Comparison of ENCODE assay signal across 15 cellular contexts in the genomic region with DNA sequence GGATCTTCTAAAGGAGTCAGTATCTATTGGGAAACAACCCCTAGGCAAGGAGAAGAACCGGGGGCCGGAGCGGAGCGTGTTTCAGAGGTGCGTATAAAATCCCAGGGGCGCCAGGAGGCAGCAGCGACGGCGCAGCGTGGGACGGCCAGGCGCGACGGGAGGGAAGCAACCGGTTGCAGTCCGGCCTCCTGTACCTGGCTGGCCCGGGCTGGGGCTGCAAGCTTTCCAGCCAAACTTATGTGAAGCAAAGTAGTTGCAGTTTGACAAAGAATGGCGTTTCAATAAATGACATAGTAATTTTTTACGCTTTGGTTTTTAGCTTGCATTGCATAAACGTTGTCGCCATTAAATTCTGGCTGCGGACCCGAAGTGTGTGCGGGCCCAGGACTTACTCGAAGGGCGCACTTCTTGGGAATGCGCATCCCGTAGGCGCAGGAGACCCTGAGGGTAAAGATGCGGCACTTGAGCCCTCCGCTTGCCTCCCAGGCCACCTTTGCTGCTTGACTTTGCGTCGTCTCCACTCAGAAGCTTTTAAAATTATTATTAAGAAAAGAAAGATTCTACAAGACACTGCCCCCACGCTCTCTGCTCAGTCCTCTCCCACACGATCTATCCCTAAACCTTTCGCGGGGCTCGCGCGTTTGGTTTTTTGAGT. TPM values are rescaled to one million over a fixed set of nuclear protein-coding genes. Genes with fewer than 3 reads are reported as not detected.
A peak's percentile ranks its signal among the peaks of the same experiment; 100 is the strongest.
DNase-seq lines count a peak whose midpoint lies in the region; ATAC-seq and TF ChIP-seq lines count a peak whose summit lies in the region.
"Had no signal": no experiment of that assay in that cellular context is flagged by ENCODE, and none has a peak within 500 bp of the region (broad histone marks: within the 10 kb centered on the region; RNA-seq: fewer than 3 reads in every experiment).

No MANE protein-coding gene starts in this region.

- H3K27ac ChIP-seq in Panc1 (ENCODE audit: low read length) (0 out of 2 replicates have a peak overlapping the region, but pooled peaks have one; percentile 82), testis (peak overlapping the region; percentile 71 to 80)
- H3K27ac ChIP-seq: prostate gland had no signal

- H3K36me3 Mint-ChIP-seq in activated naive CD8-positive, alpha-beta T cell treated with anti-CD3 and anti-CD28 coated beads, Interleukin-2, amount 10 ng/mL, durations not matched to agents 7 days and 5 days, result no peaks in the 10 kb centered on the region
- H3K36me3 Mint-ChIP-seq in activated naive CD8-positive, alpha-beta T cell treated with anti-CD3 and anti-CD28 coated beads, Interleukin-2, amount 50 U/mL, for 24 hours (ENCODE audit: low read depth), result no peaks in the 10 kb centered on the region
- no peaks in the 10 kb centered on the region for H3K36me3 Mint-ChIP-seq in glutamatergic neuron (ENCODE audit: unreplicated experiment)

- peaks cover 24% of the 10 kb centered on the region for H3K4me1 Mint-ChIP-seq in activated naive CD8-positive, alpha-beta T cell treated with anti-CD3 and anti-CD28 coated beads, Interleukin-2, amount 10 ng/mL, durations not matched to agents 7 days and 5 days
- H3K4me1 Mint-ChIP-seq in activated naive CD8-positive, alpha-beta T cell treated with anti-CD3 and anti-CD28 coated beads, Interleukin-2, amount 50 U/mL, for 24 hours, result peaks cover 34% of the 10 kb centered on the region
- peaks cover 6% of the 10 kb centered on the region for H3K4me1 Mint-ChIP-seq in glutamatergic neuron (ENCODE audit: low read depth, unreplicated experiment)

- peak overlapping the region; percentile 50 to 78 for H3K4me3 ChIP-seq in Panc1 (ENCODE audit: low read depth in 2 of 2, low read length in 2 of 2)
- H3K4me3 ChIP-seq in testis, result peak overlapping the region; percentile 63 to 75
- H3K4me3 ChIP-seq: prostate gland had no signal

- H3K4me3 Mint-ChIP-seq in activated naive CD8-positive, alpha-beta T cell treated with anti-CD3 and anti-CD28 coated beads, Interleukin-2, amount 10 ng/mL, durations not matched to agents 7 days and 5 days, result peak overlapping the region; percentile 40
- no peak overlapping the region for H3K4me3 Mint-ChIP-seq in activated naive CD8-positive, alpha-beta T cell treated with anti-CD3 and anti-CD28 coated beads, Interleukin-2, amount 50 U/mL, for 24 hours
- peak overlapping the region; percentile 83 for H3K4me3 Mint-ChIP-seq in glutamatergic neuron (ENCODE audit: unreplicated experiment)

- no peak for TF ChIP-seq POLR2A in testis (IDR thresholded peaks at IDR 0.05)

- BruUV-seq in Panc1 (replicated peaks; lab: Mats Ljungman, UMichigan), result no TSS peak

- H3K27ac Mint-ChIP-seq in activated naive CD8-positive, alpha-beta T cell treated with anti-CD3 and anti-CD28 coated beads, Interleukin-2, amount 10 ng/mL, durations not matched to agents 7 days and 5 days, result peak overlapping the region; percentile 42
- H3K27ac Mint-ChIP-seq in activated naive CD8-positive, alpha-beta T cell treated with anti-CD3 and anti-CD28 coated beads, Interleukin-2, amount 50 U/mL, for 24 hours, result no peak overlapping the region
- H3K27ac Mint-ChIP-seq in glutamatergic neuron (ENCODE audit: unreplicated experiment), result no peak overlapping the region

- no peak for DNase-seq in activated naive CD8-positive, alpha-beta T cell treated with anti-CD3 and anti-CD28 coated beads, Interleukin-2, amount 10 ng/mL, durations not matched to agents 7 days and 5 days
- DNase-seq in activated naive CD8-positive, alpha-beta T cell treated with anti-CD3 and anti-CD28 coated beads, Interleukin-2, amount 50 U/mL, for 24 hours, result no peak
- DNase-seq in Panc1 (ENCODE audit: low read depth, low spot score), result no peak
- DNase-seq in glutamatergic neuron, result no peak
- peak; percentile 42 for DNase-seq in testis
- no peak for DNase-seq in stimulated activated CD4-positive, alpha-beta T cell treated with anti-CD3 and anti-CD28 coated beads, Interleukin-15, amount 100 ng/mL, for 24 hours
- DNase-seq: C1 segment of cervical spinal cord, NCI-H2029 treated with DMSO at 0.1 percent for 48 hours, SHP77 treated with DMSO at 0.1 percent for 48 hours had no signal

- H3K36me3 ChIP-seq in Panc1 (ENCODE audit: control insufficient read depth, insufficient read depth, low read length), result no peaks in the 10 kb centered on the region
- no peaks in the 10 kb centered on the region for H3K36me3 ChIP-seq in testis (ENCODE audit: low read depth, missing control alignments)
- H3K36me3 ChIP-seq: prostate gland had no signal

- TF ChIP-seq CTCF in Panc1 (IDR thresholded peaks at IDR 0.05) (no peak), glutamatergic neuron (IDR thresholded peaks at IDR 0.05; ENCODE audit: partially characterized antibody, unreplicated experiment) (no peak), testis (IDR thresholded peaks at IDR 0.05) (no peak)

- CTCF ChIA-PET in Panc1 (lab: Charles Lee), result no interaction called here

- peaks cover 87% of the 10 kb centered on the region for H3K27me3 Mint-ChIP-seq in activated naive CD8-positive, alpha-beta T cell treated with anti-CD3 and anti-CD28 coated beads, Interleukin-2, amount 10 ng/mL, durations not matched to agents 7 days and 5 days
- peaks cover 79% of the 10 kb centered on the region for H3K27me3 Mint-ChIP-seq in activated naive CD8-positive, alpha-beta T cell treated with anti-CD3 and anti-CD28 coated beads, Interleukin-2, amount 50 U/mL, for 24 hours
- peaks cover 40% of the 10 kb centered on the region for H3K27me3 Mint-ChIP-seq in glutamatergic neuron (ENCODE audit: unreplicated experiment)

- WGBS in testis, 2 donors, result 26 to 31% methylated on average over 37 to 40 of the region's 40 CpGs

- no peaks in the 10 kb centered on the region for H3K27me3 ChIP-seq in Panc1 (ENCODE audit: control insufficient read depth, insufficient read depth, low read length)
- H3K27me3 ChIP-seq in testis, result no peaks in the 10 kb centered on the region

- peaks cover 7% of the 10 kb centered on the region for H3K4me1 ChIP-seq in Panc1 (ENCODE audit: control insufficient read depth, insufficient read depth, low read length)
- peaks cover 5% of the 10 kb centered on the region for H3K4me1 ChIP-seq in testis
- H3K4me1 ChIP-seq: prostate gland had no signal

- intact Hi-C loops in Panc1 (cut with micrococcal nuclease; ENCODE audit: unreplicated experiment), result no loop called here
- intact Hi-C loops in testis (cut with DNase I; ENCODE audit: low total_unique reads), result no loop called here

- H3K9me3 ChIP-seq in Panc1 (ENCODE audit: control insufficient read depth, insufficient read depth, low read depth, low read length), result no peaks in the 10 kb centered on the region
- H3K9me3 ChIP-seq in testis, result no peaks in the 10 kb centered on the region
- H3K9me3 ChIP-seq: prostate gland had no signal

- no peak for ATAC-seq in activated naive CD8-positive, alpha-beta T cell treated with anti-CD3 and anti-CD28 coated beads, Interleukin-2, amount 10 ng/mL, durations not matched to agents 7 days and 5 days (ENCODE audit: low read depth)
- no peak for ATAC-seq in activated naive CD8-positive, alpha-beta T cell treated with anti-CD3 and anti-CD28 coated beads, Interleukin-2, amount 50 U/mL, for 24 hours
- ATAC-seq in Panc1 (no peak), GM21723 (IDR thresholded peaks at IDR 0.05; ENCODE audit: unreplicated experiment) (no peak), GM21515 (IDR thresholded peaks at IDR 0.05; ENCODE audit: unreplicated experiment) (no peak)

- no peaks in the 10 kb centered on the region for H3K9me3 Mint-ChIP-seq in activated naive CD8-positive, alpha-beta T cell treated with anti-CD3 and anti-CD28 coated beads, Interleukin-2, amount 10 ng/mL, durations not matched to agents 7 days and 5 days
- H3K9me3 Mint-ChIP-seq in activated naive CD8-positive, alpha-beta T cell treated with anti-CD3 and anti-CD28 coated beads, Interleukin-2, amount 50 U/mL, for 24 hours, result no peaks in the 10 kb centered on the region
- peaks cover 27% of the 10 kb centered on the region for H3K9me3 Mint-ChIP-seq in glutamatergic neuron (ENCODE audit: unreplicated experiment)

- POLR2A ChIA-PET in activated naive CD8-positive, alpha-beta T cell treated with anti-CD3 and anti-CD28 coated beads, Interleukin-2, amount 10 ng/mL, durations not matched to agents 7 days and 5 days (lab: Charles Lee), result no interaction called here
- POLR2A ChIA-PET in Panc1 (lab: Charles Lee), result no interaction called here

- in situ Hi-C loops in Panc1 (cut with HindIII; ENCODE audit: low pct_unique_long_range_greater_than_20kb, low sequenced_read_pairs), result no loop called here

RNA-seq across cellular contexts. Expression of gene WT1, which starts 1.5 kb away (rescaled TPM):
- total RNA-seq in activated naive CD8-positive, alpha-beta T cell treated with anti-CD3 and anti-CD28 coated beads, Interleukin-2, amount 10 ng/mL, durations not matched to agents 7 days and 5 days, result not detected
- total RNA-seq in Panc1 (2021; ENCODE audit: unreplicated experiment), result 15.9 TPM
- 16.7 TPM for polyA plus RNA-seq in Panc1 (2012; ENCODE audit: insufficient read length)
- not detected for total RNA-seq in glutamatergic neuron (ENCODE audit: unreplicated experiment)
- total RNA-seq in testis, result 100 to 1,000 TPM; 189 to 278 TPM
- polyA plus RNA-seq in testis (ENCODE audit: insufficient read depth, low read depth, low replicate concordance), result 62.2 TPM
- total RNA-seq: dermis microvascular lymphatic vessel endothelial cell, G401, H4 had no signal

Comparison
In these comparisons a context has a peak if more than half of its experiments do, and no peak if none do; other contexts are left out.
1. RNA of gene WT1, which starts 1.5 kb away (total RNA-seq): 189 to 278 TPM in testis and 15.9 TPM in Panc1 (single experiment); not detected in activated naive CD8-positive, alpha-beta T cell treated with anti-CD3 and anti-CD28 coated beads, Interleukin-2, amount 10 ng/mL, durations not matched to agents 7 days and 5 days and not detected in glutamatergic neuron (single experiment); every median in the first group is over 10 times any median in the second.